2 cellular contexts compared by ENCODE assay signal in the genomic region with DNA sequence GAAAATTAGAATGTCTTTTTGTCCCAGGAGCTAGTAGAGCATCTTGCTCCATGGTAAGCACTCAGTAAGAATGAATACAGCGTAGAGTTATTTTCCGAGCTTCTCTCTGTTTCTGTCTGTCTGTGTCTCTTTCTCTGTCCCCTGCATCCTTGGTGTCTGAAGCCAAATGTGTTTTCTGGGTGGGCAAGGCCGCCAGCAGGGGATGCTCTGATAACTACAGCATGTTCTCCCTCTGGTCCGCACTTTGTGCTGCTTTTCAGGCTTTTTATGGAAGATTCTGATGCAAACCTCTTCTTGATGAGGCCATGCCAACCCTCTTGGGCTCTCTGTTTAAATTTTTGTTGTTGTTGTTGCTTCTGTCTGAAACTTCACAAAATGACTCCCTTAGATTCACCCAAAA.
TF ChIP-seq lines count a peak whose summit lies in the region.

No MANE protein-coding gene starts in this region.

TF ChIP-seq in GM23338, 12 proteins besides CTCF, POLR2A, EP300 and RAD21 (continues in another document):
- TF ChIP-seq ETS1 (IDR thresholded peaks at IDR 0.05), result no peak
- TF ChIP-seq CREB1 (CRISPR knock-in tag; IDR thresholded peaks at IDR 0.05; ENCODE audit: low read depth), result no peak
- no peak for TF ChIP-seq EZH2phosphoT487 (IDR thresholded peaks at IDR 0.05; ENCODE audit: unreplicated experiment)
- TF ChIP-seq, protein P1, sequence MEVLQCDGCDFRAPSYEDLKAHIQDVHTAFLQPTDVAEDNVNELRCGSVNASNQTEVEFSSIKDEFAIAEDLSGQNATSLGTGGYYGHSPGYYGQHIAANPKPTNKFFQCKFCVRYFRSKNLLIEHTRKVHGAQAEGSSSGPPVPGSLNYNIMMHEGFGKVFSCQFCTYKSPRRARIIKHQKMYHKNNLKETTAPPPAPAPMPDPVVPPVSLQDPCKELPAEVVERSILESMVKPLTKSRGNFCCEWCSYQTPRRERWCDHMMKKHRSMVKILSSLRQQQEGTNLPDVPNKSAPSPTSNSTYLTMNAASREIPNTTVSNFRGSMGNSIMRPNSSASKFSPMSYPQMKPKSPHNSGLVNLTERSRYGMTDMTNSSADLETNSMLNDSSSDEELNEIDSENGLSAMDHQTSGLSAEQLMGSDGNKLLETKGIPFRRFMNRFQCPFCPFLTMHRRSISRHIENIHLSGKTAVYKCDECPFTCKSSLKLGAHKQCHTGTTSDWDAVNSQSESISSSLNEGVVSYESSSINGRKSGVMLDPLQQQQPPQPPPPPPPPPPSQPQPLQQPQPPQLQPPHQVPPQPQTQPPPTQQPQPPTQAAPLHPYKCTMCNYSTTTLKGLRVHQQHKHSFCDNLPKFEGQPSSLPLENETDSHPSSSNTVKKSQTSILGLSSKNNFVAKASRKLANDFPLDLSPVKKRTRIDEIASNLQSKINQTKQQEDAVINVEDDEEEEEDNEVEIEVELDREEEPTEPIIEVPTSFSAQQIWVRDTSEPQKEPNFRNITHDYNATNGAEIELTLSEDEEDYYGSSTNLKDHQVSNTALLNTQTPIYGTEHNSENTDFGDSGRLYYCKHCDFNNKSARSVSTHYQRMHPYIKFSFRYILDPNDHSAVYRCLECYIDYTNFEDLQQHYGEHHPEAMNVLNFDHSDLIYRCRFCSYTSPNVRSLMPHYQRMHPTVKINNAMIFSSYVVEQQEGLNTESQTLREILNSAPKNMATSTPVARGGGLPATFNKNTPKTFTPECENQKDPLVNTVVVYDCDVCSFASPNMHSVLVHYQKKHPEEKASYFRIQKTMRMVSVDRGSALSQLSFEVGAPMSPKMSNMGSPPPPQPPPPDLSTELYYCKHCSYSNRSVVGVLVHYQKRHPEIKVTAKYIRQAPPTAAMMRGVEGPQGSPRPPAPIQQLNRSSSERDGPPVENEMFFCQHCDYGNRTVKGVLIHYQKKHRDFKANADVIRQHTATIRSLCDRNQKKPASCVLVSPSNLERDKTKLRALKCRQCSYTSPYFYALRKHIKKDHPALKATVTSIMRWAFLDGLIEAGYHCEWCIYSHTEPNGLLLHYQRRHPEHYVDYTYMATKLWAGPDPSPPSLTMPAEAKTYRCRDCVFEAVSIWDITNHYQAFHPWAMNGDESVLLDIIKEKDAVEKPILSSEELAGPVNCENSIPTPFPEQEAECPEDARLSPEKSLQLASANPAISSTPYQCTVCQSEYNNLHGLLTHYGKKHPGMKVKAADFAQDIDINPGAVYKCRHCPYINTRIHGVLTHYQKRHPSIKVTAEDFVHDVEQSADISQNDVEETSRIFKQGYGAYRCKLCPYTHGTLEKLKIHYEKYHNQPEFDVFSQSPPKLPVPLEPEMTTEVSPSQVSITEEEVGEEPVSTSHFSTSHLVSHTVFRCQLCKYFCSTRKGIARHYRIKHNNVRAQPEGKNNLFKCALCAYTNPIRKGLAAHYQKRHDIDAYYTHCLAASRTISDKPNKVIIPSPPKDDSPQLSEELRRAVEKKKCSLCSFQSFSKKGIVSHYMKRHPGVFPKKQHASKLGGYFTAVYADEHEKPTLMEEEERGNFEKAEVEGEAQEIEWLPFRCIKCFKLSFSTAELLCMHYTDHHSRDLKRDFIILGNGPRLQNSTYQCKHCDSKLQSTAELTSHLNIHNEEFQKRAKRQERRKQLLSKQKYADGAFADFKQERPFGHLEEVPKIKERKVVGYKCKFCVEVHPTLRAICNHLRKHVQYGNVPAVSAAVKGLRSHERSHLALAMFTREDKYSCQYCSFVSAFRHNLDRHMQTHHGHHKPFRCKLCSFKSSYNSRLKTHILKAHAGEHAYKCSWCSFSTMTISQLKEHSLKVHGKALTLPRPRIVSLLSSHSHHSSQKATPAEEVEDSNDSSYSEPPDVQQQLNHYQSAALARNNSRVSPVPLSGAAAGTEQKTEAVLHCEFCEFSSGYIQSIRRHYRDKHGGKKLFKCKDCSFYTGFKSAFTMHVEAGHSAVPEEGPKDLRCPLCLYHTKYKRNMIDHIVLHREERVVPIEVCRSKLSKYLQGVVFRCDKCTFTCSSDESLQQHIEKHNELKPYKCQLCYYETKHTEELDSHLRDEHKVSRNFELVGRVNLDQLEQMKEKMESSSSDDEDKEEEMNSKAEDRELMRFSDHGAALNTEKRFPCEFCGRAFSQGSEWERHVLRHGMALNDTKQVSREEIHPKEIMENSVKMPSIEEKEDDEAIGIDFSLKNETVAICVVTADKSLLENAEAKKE (CRISPR knock-in tag; IDR thresholded peaks at IDR 0.05), result no peak
- TF ChIP-seq POLR2AphosphoS5 (IDR thresholded peaks at IDR 0.05; ENCODE audit: low read depth), result no peak
- no peak for TF ChIP-seq NANOG (IDR thresholded peaks at IDR 0.05; ENCODE audit: borderline replicate concordance)
- TF ChIP-seq ZNF114 (CRISPR knock-in tag; IDR thresholded peaks at IDR 0.05), result no peak
- TF ChIP-seq EZH2 (IDR thresholded peaks at IDR 0.05; ENCODE audit: low read depth, unreplicated experiment), result no peak
- TF ChIP-seq ZNF331 (CRISPR knock-in tag; IDR thresholded peaks at IDR 0.05; ENCODE audit: low read depth), result no peak
- TF ChIP-seq, protein P2, sequence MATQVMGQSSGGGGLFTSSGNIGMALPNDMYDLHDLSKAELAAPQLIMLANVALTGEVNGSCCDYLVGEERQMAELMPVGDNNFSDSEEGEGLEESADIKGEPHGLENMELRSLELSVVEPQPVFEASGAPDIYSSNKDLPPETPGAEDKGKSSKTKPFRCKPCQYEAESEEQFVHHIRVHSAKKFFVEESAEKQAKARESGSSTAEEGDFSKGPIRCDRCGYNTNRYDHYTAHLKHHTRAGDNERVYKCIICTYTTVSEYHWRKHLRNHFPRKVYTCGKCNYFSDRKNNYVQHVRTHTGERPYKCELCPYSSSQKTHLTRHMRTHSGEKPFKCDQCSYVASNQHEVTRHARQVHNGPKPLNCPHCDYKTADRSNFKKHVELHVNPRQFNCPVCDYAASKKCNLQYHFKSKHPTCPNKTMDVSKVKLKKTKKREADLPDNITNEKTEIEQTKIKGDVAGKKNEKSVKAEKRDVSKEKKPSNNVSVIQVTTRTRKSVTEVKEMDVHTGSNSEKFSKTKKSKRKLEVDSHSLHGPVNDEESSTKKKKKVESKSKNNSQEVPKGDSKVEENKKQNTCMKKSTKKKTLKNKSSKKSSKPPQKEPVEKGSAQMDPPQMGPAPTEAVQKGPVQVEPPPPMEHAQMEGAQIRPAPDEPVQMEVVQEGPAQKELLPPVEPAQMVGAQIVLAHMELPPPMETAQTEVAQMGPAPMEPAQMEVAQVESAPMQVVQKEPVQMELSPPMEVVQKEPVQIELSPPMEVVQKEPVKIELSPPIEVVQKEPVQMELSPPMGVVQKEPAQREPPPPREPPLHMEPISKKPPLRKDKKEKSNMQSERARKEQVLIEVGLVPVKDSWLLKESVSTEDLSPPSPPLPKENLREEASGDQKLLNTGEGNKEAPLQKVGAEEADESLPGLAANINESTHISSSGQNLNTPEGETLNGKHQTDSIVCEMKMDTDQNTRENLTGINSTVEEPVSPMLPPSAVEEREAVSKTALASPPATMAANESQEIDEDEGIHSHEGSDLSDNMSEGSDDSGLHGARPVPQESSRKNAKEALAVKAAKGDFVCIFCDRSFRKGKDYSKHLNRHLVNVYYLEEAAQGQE (IDR thresholded peaks at IDR 0.05; ENCODE audit: unreplicated experiment), result no peak

TF ChIP-seq in WTC11, 78 proteins besides CTCF, POLR2A, EP300 and RAD21 (continued from another document):
- TF ChIP-seq, protein P3, sequence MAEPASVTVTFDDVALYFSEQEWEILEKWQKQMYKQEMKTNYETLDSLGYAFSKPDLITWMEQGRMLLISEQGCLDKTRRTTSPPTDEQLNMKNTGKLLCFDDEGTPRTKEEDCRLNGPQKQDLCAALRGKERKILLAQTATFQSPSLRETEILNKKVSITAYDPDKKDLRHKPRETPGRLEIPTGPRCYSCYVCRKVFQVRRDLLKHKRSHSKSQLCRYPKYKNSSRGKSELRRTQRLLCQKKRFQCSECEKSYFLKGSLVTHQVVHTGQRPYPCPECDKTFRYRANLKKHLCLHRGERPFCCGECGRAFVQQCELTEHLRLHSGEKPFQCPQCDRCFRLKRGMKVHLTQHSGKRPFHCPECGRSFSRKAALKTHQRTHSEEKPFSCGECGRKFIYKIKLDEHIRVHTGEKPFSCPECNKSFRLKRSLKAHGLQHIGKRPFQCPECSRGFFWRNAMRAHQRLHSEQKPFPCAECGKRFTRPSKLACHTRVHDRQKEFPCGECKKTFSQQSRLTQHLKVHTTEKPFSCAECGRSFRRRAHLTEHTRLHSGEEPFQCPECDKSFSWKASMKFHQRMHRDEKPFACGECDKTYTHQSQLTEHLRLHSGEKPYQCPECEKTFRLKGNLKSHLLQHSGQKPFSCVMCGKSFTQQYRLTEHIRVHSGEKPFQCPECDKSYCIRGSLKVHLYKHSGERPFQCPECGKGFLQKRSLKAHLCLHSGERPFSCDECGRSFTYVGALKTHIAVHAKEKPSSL (CRISPR knock-in tag; conservative IDR thresholded peaks at IDR 0.05), result no peak
- TF ChIP-seq ZNF219 (CRISPR knock-in tag; IDR thresholded peaks at IDR 0.05; ENCODE audit: borderline replicate concordance) (no peak), GRHL2 (CRISPR knock-in tag; IDR thresholded peaks at IDR 0.05; ENCODE audit: insufficient replicate concordance, severe bottlenecking) (no peak), ZNF317 (CRISPR knock-in tag; IDR thresholded peaks at IDR 0.05; ENCODE audit: borderline replicate concordance, low read depth) (no peak), SOX15 (CRISPR knock-in tag; IDR thresholded peaks at IDR 0.05) (no peak), NR3C1 (CRISPR knock-in tag; conservative IDR thresholded peaks at IDR 0.05; ENCODE audit: low read depth) (no peak)
- TF ChIP-seq, protein P4, sequence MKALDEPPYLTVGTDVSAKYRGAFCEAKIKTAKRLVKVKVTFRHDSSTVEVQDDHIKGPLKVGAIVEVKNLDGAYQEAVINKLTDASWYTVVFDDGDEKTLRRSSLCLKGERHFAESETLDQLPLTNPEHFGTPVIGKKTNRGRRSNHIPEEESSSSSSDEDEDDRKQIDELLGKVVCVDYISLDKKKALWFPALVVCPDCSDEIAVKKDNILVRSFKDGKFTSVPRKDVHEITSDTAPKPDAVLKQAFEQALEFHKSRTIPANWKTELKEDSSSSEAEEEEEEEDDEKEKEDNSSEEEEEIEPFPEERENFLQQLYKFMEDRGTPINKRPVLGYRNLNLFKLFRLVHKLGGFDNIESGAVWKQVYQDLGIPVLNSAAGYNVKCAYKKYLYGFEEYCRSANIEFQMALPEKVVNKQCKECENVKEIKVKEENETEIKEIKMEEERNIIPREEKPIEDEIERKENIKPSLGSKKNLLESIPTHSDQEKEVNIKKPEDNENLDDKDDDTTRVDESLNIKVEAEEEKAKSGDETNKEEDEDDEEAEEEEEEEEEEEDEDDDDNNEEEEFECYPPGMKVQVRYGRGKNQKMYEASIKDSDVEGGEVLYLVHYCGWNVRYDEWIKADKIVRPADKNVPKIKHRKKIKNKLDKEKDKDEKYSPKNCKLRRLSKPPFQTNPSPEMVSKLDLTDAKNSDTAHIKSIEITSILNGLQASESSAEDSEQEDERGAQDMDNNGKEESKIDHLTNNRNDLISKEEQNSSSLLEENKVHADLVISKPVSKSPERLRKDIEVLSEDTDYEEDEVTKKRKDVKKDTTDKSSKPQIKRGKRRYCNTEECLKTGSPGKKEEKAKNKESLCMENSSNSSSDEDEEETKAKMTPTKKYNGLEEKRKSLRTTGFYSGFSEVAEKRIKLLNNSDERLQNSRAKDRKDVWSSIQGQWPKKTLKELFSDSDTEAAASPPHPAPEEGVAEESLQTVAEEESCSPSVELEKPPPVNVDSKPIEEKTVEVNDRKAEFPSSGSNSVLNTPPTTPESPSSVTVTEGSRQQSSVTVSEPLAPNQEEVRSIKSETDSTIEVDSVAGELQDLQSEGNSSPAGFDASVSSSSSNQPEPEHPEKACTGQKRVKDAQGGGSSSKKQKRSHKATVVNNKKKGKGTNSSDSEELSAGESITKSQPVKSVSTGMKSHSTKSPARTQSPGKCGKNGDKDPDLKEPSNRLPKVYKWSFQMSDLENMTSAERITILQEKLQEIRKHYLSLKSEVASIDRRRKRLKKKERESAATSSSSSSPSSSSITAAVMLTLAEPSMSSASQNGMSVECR (CRISPR knock-in tag; IDR thresholded peaks at IDR 0.05; ENCODE audit: borderline replicate concordance), result no peak
